Comparison of ENCODE assay signal across 1 cellular context in the genomic region with DNA sequence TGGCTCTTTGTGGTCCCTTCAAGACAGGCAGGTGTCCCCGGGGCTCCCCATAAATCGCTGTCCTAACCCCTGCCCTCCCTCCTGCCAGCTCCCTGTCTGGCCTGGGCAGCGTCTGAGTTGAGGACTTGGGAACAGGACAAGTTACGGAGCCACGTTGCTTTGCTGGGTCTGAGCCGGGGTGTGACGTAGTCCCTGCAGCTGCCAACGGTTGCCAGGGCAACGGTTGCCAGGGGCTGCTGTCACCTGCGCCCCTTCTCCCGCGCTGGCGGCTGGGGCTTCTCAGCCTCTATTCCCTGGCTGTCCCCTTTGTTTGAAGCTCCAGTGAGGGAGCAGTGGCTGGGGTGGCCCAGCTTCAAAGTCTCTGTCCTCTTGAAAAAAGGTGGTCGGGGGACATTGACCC.
TF ChIP-seq lines count a peak whose summit lies in the region.

No MANE protein-coding gene starts in this region.

TF ChIP-seq in GM12878, 131 proteins besides CTCF, POLR2A, EP300 and RAD21:
- TF ChIP-seq BMI1 (IDR thresholded peaks at IDR 0.05; ENCODE audit: borderline replicate concordance) (peak; percentile 71), SREBF1 (IDR thresholded peaks at IDR 0.05; ENCODE audit: low read length) (no peak), CREM (IDR thresholded peaks at IDR 0.05; ENCODE audit: low read depth) (0 out of 2 replicates have a peak, but pooled peaks have one; percentile 24), RFX5 (IDR thresholded peaks at IDR 0.05; ENCODE audit: low read depth, low read length) (0 out of 2 replicates have a peak, but pooled peaks have one; percentile 43)
